25 cellular contexts compared by ENCODE assay signal in the genomic region with DNA sequence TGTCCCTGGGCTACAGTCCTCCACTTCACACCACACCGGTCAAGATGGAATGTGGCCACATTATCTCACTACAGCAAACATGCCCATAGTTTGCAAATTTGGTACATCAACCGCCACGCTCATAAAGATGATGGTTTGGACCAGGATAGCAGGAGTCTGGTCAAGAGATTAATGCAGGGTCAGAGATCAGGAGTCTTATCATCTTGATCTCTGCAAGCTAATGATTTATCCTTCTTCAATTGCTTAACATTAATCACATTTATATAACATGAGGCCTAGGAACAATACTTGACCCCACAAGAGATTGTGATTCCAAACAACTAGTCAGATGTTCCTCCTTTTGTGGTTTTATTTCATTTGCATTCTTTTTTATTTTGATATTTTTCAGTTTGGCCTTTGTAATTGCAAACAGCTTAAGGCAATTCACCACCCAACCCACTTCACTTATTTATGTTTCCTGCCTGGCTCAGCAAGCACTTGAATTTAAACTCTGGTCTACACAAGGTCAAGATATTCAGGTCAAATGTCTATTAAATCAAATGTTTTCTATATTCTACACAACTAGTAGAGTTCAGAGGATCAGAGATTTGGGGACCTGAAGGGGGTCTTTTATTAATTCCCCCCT.
DNase-seq lines count a peak whose midpoint lies in the region; ATAC-seq and TF ChIP-seq lines count a peak whose summit lies in the region.
"Had no signal": no experiment of that assay in that cellular context is flagged by ENCODE, and none has a peak within 500 bp of the region (broad histone marks: within the 10 kb centered on the region; RNA-seq: fewer than 3 reads in every experiment).

No MANE protein-coding gene starts in this region.

- H3K27me3 Mint-ChIP-seq in memory B cell = no peaks in the 10 kb centered on the region
- H3K27me3 Mint-ChIP-seq: activated CD4-positive, alpha-beta memory T cell treated with anti-CD3 and anti-CD28 coated beads, Interleukin-2, amount 10 ng/mL, durations not matched to agents 7 days and 5 days; stimulated activated naive B cell treated with anti-CD40 and anti-IgM and Interleukin-4, amounts not matched to agents 10 μg/mL and 1 μg/mL and 100 μg/mL, for 72 hours had no signal

- H3K9me3 ChIP-seq in GM23248 (ENCODE audit: low read depth) (no peaks in the 10 kb centered on the region), A673 (ENCODE audit: low read depth, low read length, poor library complexity, severe bottlenecking) (no peaks in the 10 kb centered on the region)
- H3K9me3 ChIP-seq: BE2C had no signal

- in situ Hi-C loops in GM23248 (cut with MboI) = no loop called here

- no peak overlapping the region for H3K4me2 ChIP-seq in GM23248 (ENCODE audit: unreplicated experiment)
- H3K4me2 ChIP-seq: KMS-11 had no signal

- peaks cover 18% of the 10 kb centered on the region for H3K4me1 Mint-ChIP-seq in memory B cell
- H3K4me1 Mint-ChIP-seq: activated CD4-positive, alpha-beta memory T cell treated with anti-CD3 and anti-CD28 coated beads, Interleukin-2, amount 10 ng/mL, durations not matched to agents 7 days and 5 days had no signal

- H3K4me3 Mint-ChIP-seq in memory B cell = no peak overlapping the region
- H3K4me3 Mint-ChIP-seq: activated CD4-positive, alpha-beta memory T cell treated with anti-CD3 and anti-CD28 coated beads, Interleukin-2, amount 10 ng/mL, durations not matched to agents 7 days and 5 days; stimulated activated naive B cell treated with anti-CD40 and anti-IgM and Interleukin-4, amounts not matched to agents 10 μg/mL and 1 μg/mL and 100 μg/mL, for 72 hours had no signal

- DNase-seq in AG08395 (ENCODE audit: low spot score) (peak; percentile 25), GM23248 (peak; percentile 8), caudate nucleus (lab: John Stamatoyannopoulos, UW) (no peak), memory B cell (ENCODE audit: low spot score in 2 of 2) (no peak), A673 (ENCODE audit: low spot score) (no peak), NCI-H146 (lab: John Stamatoyannopoulos, UW) (no peak), NCI-H1417 (lab: John Stamatoyannopoulos, UW) (no peak)
- DNase-seq: activated CD4-positive, alpha-beta memory T cell treated with anti-CD3 and anti-CD28 coated beads, Interleukin-2, amount 10 ng/mL, durations not matched to agents 7 days and 5 days; activated naive CD4-positive, alpha-beta T cell; BE2C; Calu3; dermis blood vessel endothelial cell; foreskin keratinocyte; H7; hippocampal formation; NCI-H187; NCI-H748 treated with DMSO at 0.1 percent for 48 hours; stimulated activated CD4-positive, alpha-beta T cell treated with anti-CD3 and anti-CD28 coated beads, Interleukin-2, amount 100 ng/mL, for 24 hours; stimulated activated naive B cell treated with anti-CD40 and anti-IgM and Interleukin-4, amounts not matched to agents 10 μg/mL and 1 μg/mL and 100 μg/mL, for 72 hours had no signal

- 95% methylated on average over 3 of the region's 3 CpGs for WGBS in GM23248 (ENCODE audit: low coverage in 1 of 2, low lambda C conversion rate in 2 of 2, missing lambda C conversion rate in 2 of 2), 2 experiments

- peaks cover 3% of the 10 kb centered on the region; the same call in 1 of the 2 replicates for H3K9me2 ChIP-seq in GM23248 (ENCODE audit: insufficient read depth)

- H3K9ac ChIP-seq in GM23248 = no peak overlapping the region
- H3K9ac ChIP-seq: KMS-11 had no signal

- H3K36me3 ChIP-seq in GM23248 (ENCODE audit: low read depth) (no peaks in the 10 kb centered on the region), A673 (ENCODE audit: insufficient read depth, low read length, poor library complexity, severe bottlenecking) (no peaks in the 10 kb centered on the region)
- H3K36me3 ChIP-seq: BE2C, cardiac muscle cell had no signal

- H3K79me2 ChIP-seq in GM23248 (ENCODE audit: insufficient read depth) = no peaks in the 10 kb centered on the region

- peaks cover 2% of the 10 kb centered on the region for H3K9me3 Mint-ChIP-seq in memory B cell
- H3K9me3 Mint-ChIP-seq: activated CD4-positive, alpha-beta memory T cell treated with anti-CD3 and anti-CD28 coated beads, Interleukin-2, amount 10 ng/mL, durations not matched to agents 7 days and 5 days had no signal

- H3K27me3 ChIP-seq in GM23248 (replicated peaks; ENCODE audit: insufficient read depth) = no peaks in the 10 kb centered on the region
- no peaks in the 10 kb centered on the region for H3K27me3 ChIP-seq in A673 (replicated peaks; ENCODE audit: insufficient read depth, low read depth, low read length, poor library complexity)
- H3K27me3 ChIP-seq: BE2C, cardiac muscle cell, foreskin keratinocyte had no signal

- H3K4me3 ChIP-seq in GM23248 (no peak overlapping the region), A673 (ENCODE audit: low read depth, low read length, poor library complexity, severe bottlenecking) (no peak overlapping the region)
- H3K4me3 ChIP-seq: cardiac muscle cell, skin epidermis had no signal

- H3K27ac ChIP-seq in GM23248 (peak overlapping the region; percentile 29; the same call in 1 of the 2 replicates), caudate nucleus (ENCODE audit: low read depth, low read length) (peak overlapping the region; percentile 1), A673 (ENCODE audit: low read depth, low read length, poor library complexity, severe bottlenecking) (no peak overlapping the region)
- H3K27ac ChIP-seq: 22Rv1, cardiac muscle cell, foreskin keratinocyte, KMS-11, RWPE1 had no signal

- peaks cover 22% of the 10 kb centered on the region for H3F3A ChIP-seq in GM23248 (ENCODE audit: insufficient read depth)

- ATAC-seq in memory B cell (ENCODE audit: low read depth) = no peak
- ATAC-seq in HG03571 (IDR thresholded peaks at IDR 0.05; ENCODE audit: unreplicated experiment) = no peak
- ATAC-seq: foreskin keratinocyte; stimulated activated naive B cell treated with anti-CD40 and anti-IgM and Interleukin-4, amounts not matched to agents 10 μg/mL and 1 μg/mL and 100 μg/mL, for 72 hours had no signal

- no peak overlapping the region for H2AFZ ChIP-seq in GM23248

- peak overlapping the region; percentile 28 for H3K27ac Mint-ChIP-seq in memory B cell
- H3K27ac Mint-ChIP-seq: activated CD4-positive, alpha-beta memory T cell treated with anti-CD3 and anti-CD28 coated beads, Interleukin-2, amount 10 ng/mL, durations not matched to agents 7 days and 5 days; stimulated activated naive B cell treated with anti-CD40 and anti-IgM and Interleukin-4, amounts not matched to agents 10 μg/mL and 1 μg/mL and 100 μg/mL, for 72 hours had no signal

- H3K36me3 Mint-ChIP-seq in memory B cell = peaks cover 3% of the 10 kb centered on the region

- H3K4me1 ChIP-seq in GM23248 (ENCODE audit: insufficient read depth) = peaks cover 20% of the 10 kb centered on the region
- no peaks in the 10 kb centered on the region for H3K4me1 ChIP-seq in A673 (ENCODE audit: insufficient read depth, low read length, poor library complexity, severe bottlenecking)
- H3K4me1 ChIP-seq: BE2C, foreskin keratinocyte had no signal

- POLR2A ChIA-PET in A673 (lab: Charles Lee; ENCODE audit: low non-redundant PET) = no interaction called here

- no peak for TF ChIP-seq CTCF in A673 (conservative IDR thresholded peaks at IDR 0.05; ENCODE audit: low read depth, low read length)

- no TSS peak for BruUV-seq in A673 (replicated peaks; lab: Mats Ljungman, UMichigan)

- CTCF ChIA-PET in A673 (lab: Charles Lee) = no interaction called here

- intact Hi-C loops in A673 (cut with micrococcal nuclease; ENCODE audit: unreplicated experiment) = no loop called here

- H4K20me1 ChIP-seq in GM23248 (ENCODE audit: insufficient read depth) = no peaks in the 10 kb centered on the region

Comparison
In these comparisons a context has a peak if more than half of its experiments do, and no peak if none do; other contexts are left out.
1. DNase-seq: peak in AG08395 (single experiment) and GM23248 (single experiment); none in caudate nucleus (0 of 61), memory B cell (0 of 2), A673 (single experiment), NCI-H146 (single experiment) and NCI-H1417 (0 of 3).